1 cellular context compared by ENCODE assay signal in the genomic region with DNA sequence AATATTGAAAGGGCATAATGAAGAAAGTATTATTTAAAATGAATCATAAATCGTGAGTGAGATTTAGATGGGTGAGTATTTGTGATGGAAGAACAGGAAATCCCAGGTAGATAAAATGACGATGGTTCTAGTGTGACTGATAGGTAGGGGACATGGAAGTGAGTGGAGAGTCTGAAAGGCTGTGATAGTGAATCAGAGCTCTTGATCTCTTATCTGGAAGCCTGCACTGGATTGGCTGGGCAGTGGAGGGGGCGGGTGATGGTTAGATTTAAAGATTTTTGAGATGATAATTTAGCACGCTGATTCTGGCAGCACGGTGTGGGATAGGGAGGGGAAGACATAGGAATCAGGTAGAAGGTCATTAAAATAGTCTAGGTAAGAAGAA.
TF ChIP-seq lines count a peak whose summit lies in the region.

No MANE protein-coding gene starts in this region.

TF ChIP-seq in SK-N-SH treated with all-trans-retinoic acid at 6 μM for 48 hours, 23 proteins besides CTCF, POLR2A, EP300 and RAD21 (continued from another document):
- TF ChIP-seq POU6F1 (CRISPR knock-in tag; IDR thresholded peaks at IDR 0.05; ENCODE audit: borderline replicate concordance, low read depth) (no peak), BACH2 (CRISPR knock-in tag; IDR thresholded peaks at IDR 0.05; ENCODE audit: borderline replicate concordance) (no peak), ZNF565 (CRISPR knock-in tag; conservative IDR thresholded peaks at IDR 0.05; ENCODE audit: low read depth) (no peak), TCF4 (CRISPR knock-in tag; IDR thresholded peaks at IDR 0.05; ENCODE audit: borderline replicate concordance) (no peak), ZFP3 (CRISPR knock-in tag; IDR thresholded peaks at IDR 0.05) (no peak), ZNF8 (CRISPR knock-in tag; IDR thresholded peaks at IDR 0.05) (no peak)
